In genomic region chr12:121787063-121787774, GRCh38 we compare ENCODE assay signal across 10 cellular contexts. TPM values are rescaled to one million over a fixed set of nuclear protein-coding genes. Genes with fewer than 3 reads are reported as not detected.
A peak's percentile ranks its signal among the peaks of the same experiment; 100 is the strongest.
DNase-seq lines count a peak whose midpoint lies in the region; ATAC-seq and TF ChIP-seq lines count a peak whose summit lies in the region.
"Had no signal": no experiment of that assay in that cellular context is flagged by ENCODE, and none has a peak within 500 bp of the region (broad histone marks: within the 10 kb centered on the region; RNA-seq: fewer than 3 reads in every experiment).

No MANE protein-coding gene starts in this region.

- peaks cover 70 to 91% (median 82%) of the 10 kb centered on the region in 10 experiments for H3K4me1 ChIP-seq in BLaER1 treated with 17β-estradiol and CSF1 and Interleukin-3, amounts not matched to agents 10 nM and 100 nM
- peaks cover 86% of the 10 kb centered on the region for H3K4me1 ChIP-seq in OCI-LY3 (ENCODE audit: low read length)

- H3K9me3 Mint-ChIP-seq in activated naive CD8-positive, alpha-beta T cell treated with anti-CD3 and anti-CD28 coated beads, Interleukin-2, amount 10 ng/mL, durations not matched to agents 7 days and 5 days: no peaks in the 10 kb centered on the region
- H3K9me3 Mint-ChIP-seq in mesothelial cell of epicardium: no peaks in the 10 kb centered on the region

- DNase-seq in activated naive CD8-positive, alpha-beta T cell treated with anti-CD3 and anti-CD28 coated beads, Interleukin-2, amount 10 ng/mL, durations not matched to agents 7 days and 5 days: no peak
- DNase-seq in mesothelial cell of epicardium (ENCODE audit: low spot score in 2 of 2, unreplicated experiment in 2 of 2) (no peak), NCI-H1436 (lab: John Stamatoyannopoulos, UW) (no peak), amniotic stem cell (lab: John Stamatoyannopoulos, UW) (no peak)
- DNase-seq: DMS79 had no signal

- no peak for ATAC-seq in activated naive CD8-positive, alpha-beta T cell treated with anti-CD3 and anti-CD28 coated beads, Interleukin-2, amount 10 ng/mL, durations not matched to agents 7 days and 5 days (ENCODE audit: low read depth)
- ATAC-seq in HG03442 (IDR thresholded peaks at IDR 0.05; ENCODE audit: unreplicated experiment) (no peak), HG03039 (IDR thresholded peaks at IDR 0.05; ENCODE audit: unreplicated experiment) (no peak)

- H3K9me3 ChIP-seq in BLaER1 treated with 17β-estradiol and CSF1 and Interleukin-3, amounts not matched to agents 10 nM and 100 nM (replicated peaks in 1 of 11): no peaks in the 10 kb centered on the region
- no peaks in the 10 kb centered on the region for H3K9me3 ChIP-seq in OCI-LY3 (ENCODE audit: insufficient read depth, low read length)
- H3K9me3 ChIP-seq: MG63 had no signal

- H2AFZ ChIP-seq in OCI-LY3 (ENCODE audit: low read depth, low read length): no peak overlapping the region

- H3K79me2 ChIP-seq in OCI-LY3 (ENCODE audit: low read length): peaks cover 91% of the 10 kb centered on the region

- POLR2A ChIA-PET in activated naive CD8-positive, alpha-beta T cell treated with anti-CD3 and anti-CD28 coated beads, Interleukin-2, amount 10 ng/mL, durations not matched to agents 7 days and 5 days (lab: Charles Lee): interaction anchor here (0.7 to 31.1 kb wide), 7 partner anchors 8 to 250 kb away, joined by 3 to 931 read pairs (median 5); partner anchors contain the start of genes ORAI1, RHOF, SETD1B and TMEM120B

- H3K4me1 Mint-ChIP-seq in activated naive CD8-positive, alpha-beta T cell treated with anti-CD3 and anti-CD28 coated beads, Interleukin-2, amount 10 ng/mL, durations not matched to agents 7 days and 5 days: peaks cover 66% of the 10 kb centered on the region
- H3K4me1 Mint-ChIP-seq in mesothelial cell of epicardium: peaks cover 13% of the 10 kb centered on the region

- peak overlapping the region in 6 of 11 experiments; percentile 11 to 52 (median 44); a peak in 7 of 22 replicates for H3K9ac ChIP-seq in BLaER1 treated with 17β-estradiol and CSF1 and Interleukin-3, amounts not matched to agents 10 nM and 100 nM
- peak overlapping the region; percentile 12; the same call in 1 of the 2 replicates for H3K9ac ChIP-seq in OCI-LY3 (ENCODE audit: low read length)

- peak overlapping the region; percentile 89 for H3K4me3 Mint-ChIP-seq in activated naive CD8-positive, alpha-beta T cell treated with anti-CD3 and anti-CD28 coated beads, Interleukin-2, amount 10 ng/mL, durations not matched to agents 7 days and 5 days
- H3K4me3 Mint-ChIP-seq in mesothelial cell of epicardium: no peak overlapping the region

- H3K27me3 Mint-ChIP-seq in activated naive CD8-positive, alpha-beta T cell treated with anti-CD3 and anti-CD28 coated beads, Interleukin-2, amount 10 ng/mL, durations not matched to agents 7 days and 5 days: no peaks in the 10 kb centered on the region
- H3K27me3 Mint-ChIP-seq in mesothelial cell of epicardium (ENCODE audit: low read depth): no peaks in the 10 kb centered on the region

- H3K27ac ChIP-seq in BLaER1 treated with 17β-estradiol and CSF1 and Interleukin-3, amounts not matched to agents 10 nM and 100 nM: peak overlapping the region in 9 of 11 experiments; percentile 4 to 97 (median 47); a peak in 16 of 22 replicates
- H3K27ac ChIP-seq in OCI-LY3 (ENCODE audit: low read length): peak overlapping the region; percentile 98

- H3K27me3 ChIP-seq in BLaER1 treated with 17β-estradiol and CSF1 and Interleukin-3, amounts not matched to agents 10 nM and 100 nM: no peaks in the 10 kb centered on the region
- H3K27me3 ChIP-seq in OCI-LY3 (ENCODE audit: low read depth, low read length): no peaks in the 10 kb centered on the region
- H3K27me3 ChIP-seq: MG63 had no signal

- H3K4me2 ChIP-seq in BLaER1 treated with 17β-estradiol and CSF1 and Interleukin-3, amounts not matched to agents 10 nM and 100 nM: peak overlapping the region; percentile 32 to 100 (median 92)
- H3K4me2 ChIP-seq in OCI-LY3 (ENCODE audit: low read length): no peak overlapping the region; the same call in 1 of the 2 replicates

- H3K36me3 Mint-ChIP-seq in activated naive CD8-positive, alpha-beta T cell treated with anti-CD3 and anti-CD28 coated beads, Interleukin-2, amount 10 ng/mL, durations not matched to agents 7 days and 5 days: peaks cover 33% of the 10 kb centered on the region
- H3K36me3 Mint-ChIP-seq in mesothelial cell of epicardium: no peaks in the 10 kb centered on the region

- TF ChIP-seq CTCF in OCI-LY3 (IDR thresholded peaks at IDR 0.05; ENCODE audit: low read depth, low read length) (no peak), mesothelial cell of epicardium (IDR thresholded peaks at IDR 0.05; ENCODE audit: unreplicated experiment) (no peak)

- H3K36me3 ChIP-seq in BLaER1 treated with 17β-estradiol and CSF1 and Interleukin-3, amounts not matched to agents 10 nM and 100 nM: peaks cover 5 to 17% (median 12%) of the 10 kb centered on the region in 11 experiments; a peak in 13 of 22 replicates
- H3K36me3 ChIP-seq in OCI-LY3 (replicated peaks; ENCODE audit: low read depth, low read length): peaks cover 59% of the 10 kb centered on the region
- H3K36me3 ChIP-seq: MG63 had no signal

- H4K20me1 ChIP-seq in BLaER1 treated with 17β-estradiol and CSF1 and Interleukin-3, amounts not matched to agents 10 nM and 100 nM: peaks cover 0 to 30% (median 9%) of the 10 kb centered on the region in 11 experiments; a peak in 12 of 22 replicates
- H4K20me1 ChIP-seq in OCI-LY3 (ENCODE audit: insufficient read depth, low read length): no peaks in the 10 kb centered on the region

- H3K27ac Mint-ChIP-seq in activated naive CD8-positive, alpha-beta T cell treated with anti-CD3 and anti-CD28 coated beads, Interleukin-2, amount 10 ng/mL, durations not matched to agents 7 days and 5 days: peak overlapping the region; percentile 98
- peak overlapping the region; percentile 43 for H3K27ac Mint-ChIP-seq in mesothelial cell of epicardium

- H3K4me3 ChIP-seq in BLaER1 treated with 17β-estradiol and CSF1 and Interleukin-3, amounts not matched to agents 10 nM and 100 nM: no peak overlapping the region
- H3K4me3 ChIP-seq in OCI-LY3 (ENCODE audit: low read length): no peak overlapping the region
- H3K4me3 ChIP-seq: MG63 had no signal

RNA-seq across cellular contexts. Expression of gene RHOF, which starts 6.3 kb away (rescaled TPM):
- total RNA-seq in activated naive CD8-positive, alpha-beta T cell treated with anti-CD3 and anti-CD28 coated beads, Interleukin-2, amount 10 ng/mL, durations not matched to agents 7 days and 5 days: 100 to 1,000 TPM; 144 to 157 TPM
- total RNA-seq in mesothelial cell of epicardium: 33.0 to 37.8 TPM (median 33.8 TPM) in 3 replicates

RNA-seq across cellular contexts. Expression of gene SETD1B, which starts 16.6 kb away (rescaled TPM):
- 10 to 100 TPM; 45.0 to 46.8 TPM for total RNA-seq in activated naive CD8-positive, alpha-beta T cell treated with anti-CD3 and anti-CD28 coated beads, Interleukin-2, amount 10 ng/mL, durations not matched to agents 7 days and 5 days
- 26.5 to 27.2 TPM (median 26.8 TPM) in 3 replicates for total RNA-seq in mesothelial cell of epicardium
